ENCODE assay signal across 30 cellular contexts in genomic region chr2:48759682-48760081, GRCh38. TPM values are rescaled to one million over a fixed set of nuclear protein-coding genes. Genes with fewer than 3 reads are reported as not detected.
"Had no signal": no experiment of that assay in that cellular context is flagged by ENCODE, and none has a peak within 500 bp of the region (broad histone marks: within the 10 kb centered on the region; RNA-seq: fewer than 3 reads in every experiment).

No MANE protein-coding gene starts in this region.

- H3K4me1 ChIP-seq: adrenal gland, ascending aorta, breast epithelium had no signal

- H3K27ac ChIP-seq: adrenal gland, ascending aorta, body of pancreas, brain microvascular endothelial cell, breast epithelium, cardiac muscle cell had no signal

- H3K36me3 ChIP-seq: adrenal gland, ascending aorta, brain microvascular endothelial cell, breast epithelium, cardiac muscle cell had no signal

- ATAC-seq: activated naive CD4-positive, alpha-beta T cell treated with anti-CD3 and anti-CD28 coated beads, Interleukin-2, amount 50 U/mL, for 72 hours; activated naive CD8-positive, alpha-beta T cell treated with anti-CD3 and anti-CD28 coated beads, Interleukin-2, amount 50 U/mL, for 24 hours; activated T-cell treated with anti-CD3 and anti-CD28 coated beads, Interleukin-2, amount 50 U/mL, for 4 hours; activated T-cell treated with anti-CD3 and anti-CD28 coated beads, Interleukin-2, amount 50 U/mL, for 72 hours; activated T-helper 17 cell treated with anti-CD3 and anti-CD28 coated beads, Interleukin-2, amount 50 U/mL, for 72 hours; body of pancreas had no signal

- H3K4me3 ChIP-seq: adrenal gland, ascending aorta, body of pancreas, breast epithelium, cardiac muscle cell had no signal

- H3K9me3 ChIP-seq: adrenal gland, body of pancreas had no signal

- DNase-seq: activated effector memory CD4-positive, alpha-beta T cell treated with anti-CD3 and anti-CD28 coated beads, Interleukin-2, amount 50 U/mL, for 16 hours; activated effector memory CD4-positive, alpha-beta T cell treated with Interleukin-2 at 50 U/mL for 16 hours; activated gamma-delta T cell; activated gamma-delta T cell treated with Interleukin-2 at 50 U/mL for 16 hours; activated naive CD4-positive, alpha-beta T cell; activated naive CD4-positive, alpha-beta T cell treated with anti-CD3 and anti-CD28 coated beads for 36 hours; activated naive CD4-positive, alpha-beta T cell treated with anti-CD3 and anti-CD28 coated beads, Interleukin-2, amount 10 ng/mL, durations not matched to agents 7 days and 5 days; activated naive CD4-positive, alpha-beta T cell treated with anti-CD3 and anti-CD28 coated beads, Interleukin-2, amount 50 U/mL, for 16 hours; activated naive CD4-positive, alpha-beta T cell treated with Interleukin-2 at 50 U/mL for 16 hours; activated naive CD8-positive, alpha-beta T cell treated with anti-CD3 and anti-CD28 coated beads for 36 hours; activated naive CD8-positive, alpha-beta T cell treated with anti-CD3 and anti-CD28 coated beads, Interleukin-2, amount 10 ng/mL, durations not matched to agents 7 days and 5 days; activated naive CD8-positive, alpha-beta T cell treated with anti-CD3 and anti-CD28 coated beads, Interleukin-2, amount 50 U/mL, for 24 hours; activated T-cell treated with anti-CD3 and anti-CD28 coated beads, Interleukin-2, amount 50 U/mL, for 1 hour; activated T-cell treated with anti-CD3 and anti-CD28 coated beads, Interleukin-2, amount 50 U/mL, for 24 hours; activated T-cell treated with anti-CD3 and anti-CD28 coated beads, Interleukin-2, amount 50 U/mL, for 4 hours; activated T-cell treated with anti-CD3 and anti-CD28 coated beads, Interleukin-2, amount 50 U/mL, for 48 hours; activated T-cell treated with anti-CD3 and anti-CD28 coated beads, Interleukin-2, amount 50 U/mL, for 72 hours; adrenal gland; amniotic stem cell; aorta; body of pancreas; brain microvascular endothelial cell; caudate nucleus; central memory CD4-positive, alpha-beta T cell; cerebellar nuclear complex had no signal

- H3K27me3 ChIP-seq: ascending aorta, body of pancreas had no signal

RNA-seq across cellular contexts. Expression of gene LHCGR, which starts 4.2 kb away (rescaled TPM):
- polyA plus RNA-seq: aorta, cardiac muscle cell had no signal
